Comparison of ENCODE assay signal across 8 cellular contexts in genomic region chr17:2511138-2511461, GRCh38. TPM values are rescaled to one million over a fixed set of nuclear protein-coding genes. Genes with fewer than 3 reads are reported as not detected.
DNase-seq lines count a peak whose midpoint lies in the region; ATAC-seq, FAIRE-seq and TF ChIP-seq lines count a peak whose summit lies in the region.

No MANE protein-coding gene starts in this region.

- H3K4me1 Mint-ChIP-seq in WTC11 (peaks cover 4% of the 10 kb centered on the region), mesothelial cell of epicardium (no peaks in the 10 kb centered on the region)

- H3K27ac ChIP-seq in iPS DF 6.9 (ENCODE audit: low read length) (no peak overlapping the region), smooth muscle cell (ENCODE audit: low read depth) (peak overlapping the region; percentile 98)

- H3K4me3 ChIP-seq in iPS DF 6.9 (ENCODE audit: low read length), result peak overlapping the region; percentile 93
- H3K4me3 ChIP-seq in smooth muscle cell, result peak overlapping the region; percentile 67

- no peak for ATAC-seq in WTC11
- ATAC-seq in GM18502 (IDR thresholded peaks at IDR 0.05; ENCODE audit: poor library complexity, unreplicated experiment), result no peak
- ATAC-seq in GM21515 (IDR thresholded peaks at IDR 0.05; ENCODE audit: unreplicated experiment), result no peak

- peaks cover 30% of the 10 kb centered on the region for H3K79me2 ChIP-seq in smooth muscle cell (ENCODE audit: low read depth)

- TF ChIP-seq CTCF in WTC11 (IDR thresholded peaks at IDR 0.05), result no peak
- TF ChIP-seq CTCF in smooth muscle cell (IDR thresholded peaks at IDR 0.05; ENCODE audit: borderline replicate concordance, insufficient read depth, poor library complexity, severe bottlenecking), result no peak
- TF ChIP-seq CTCF in mesothelial cell of epicardium (IDR thresholded peaks at IDR 0.05; ENCODE audit: unreplicated experiment), result no peak

- H3K27me3 Mint-ChIP-seq in WTC11 (ENCODE audit: low read depth) (no peaks in the 10 kb centered on the region), mesothelial cell of epicardium (ENCODE audit: low read depth) (no peaks in the 10 kb centered on the region)

- DNase-seq in GM18507 (ENCODE audit: extremely low spot score, insufficient read length, low read depth) (no peak), WTC11 (ENCODE audit: low spot score) (no peak), iPS DF 6.9 (ENCODE audit: low read depth, low spot score) (no peak), smooth muscle cell (lab: John Stamatoyannopoulos, UW; ENCODE audit: unreplicated experiment) (no peak), mesothelial cell of epicardium (ENCODE audit: low spot score in 2 of 2, unreplicated experiment in 2 of 2) (no peak), GDM1 (lab: John Stamatoyannopoulos, UW) (no peak)

- H3K4me3 Mint-ChIP-seq in WTC11 (no peak overlapping the region), mesothelial cell of epicardium (no peak overlapping the region)

- peaks cover 14% of the 10 kb centered on the region for H3F3A ChIP-seq in smooth muscle cell (ENCODE audit: low read depth)

- no peaks in the 10 kb centered on the region for H3K36me3 ChIP-seq in iPS DF 6.9 (ENCODE audit: control insufficient read depth, insufficient read depth, low read length)
- no peaks in the 10 kb centered on the region for H3K36me3 ChIP-seq in smooth muscle cell (ENCODE audit: low read depth)

- H2AFZ ChIP-seq in smooth muscle cell (ENCODE audit: low read depth), result peak overlapping the region; percentile 93

- peak overlapping the region; percentile 92 for H3K4me2 ChIP-seq in smooth muscle cell

- no peaks in the 10 kb centered on the region for H4K20me1 ChIP-seq in smooth muscle cell (ENCODE audit: low read depth)

- FAIRE-seq in GM18507 (lab: Jason Lieb, UNC), result peak; percentile 21

- WGBS in iPS DF 6.9 (ENCODE audit: insufficient coverage, insufficient read length), result 100% methylated on average over 1 of the region's 5 CpGs
- WGBS in smooth muscle cell (ENCODE audit: low lambda C conversion rate), result 2% methylated on average over 5 of the region's 5 CpGs

- no peaks in the 10 kb centered on the region; the same call in 1 of the 2 replicates for H3K27me3 ChIP-seq in iPS DF 6.9 (ENCODE audit: control insufficient read depth, insufficient read depth, low read length)
- H3K27me3 ChIP-seq in smooth muscle cell (ENCODE audit: low read depth), result no peaks in the 10 kb centered on the region

- peaks cover 18% of the 10 kb centered on the region for H3K36me3 Mint-ChIP-seq in WTC11
- peaks cover 16% of the 10 kb centered on the region for H3K36me3 Mint-ChIP-seq in mesothelial cell of epicardium

- H3K9me3 Mint-ChIP-seq in WTC11 (peaks cover 13% of the 10 kb centered on the region), mesothelial cell of epicardium (peaks cover 4% of the 10 kb centered on the region)

- H3K27ac Mint-ChIP-seq in WTC11, result no peak overlapping the region
- no peak overlapping the region for H3K27ac Mint-ChIP-seq in mesothelial cell of epicardium

- H3K9me3 ChIP-seq in iPS DF 6.9 (ENCODE audit: control insufficient read depth, insufficient read depth, low read length) (no peaks in the 10 kb centered on the region), smooth muscle cell (replicated peaks; ENCODE audit: low read depth) (no peaks in the 10 kb centered on the region)

- CTCF ChIA-PET in WTC11 (lab: Charles Lee), result interaction anchor here (0.6 to 2.4 kb wide), 5 partner anchors 13 to 196 kb away, joined by 3 to 13 read pairs (median 4); no protein-coding TSS in a partner anchor

- H3K4me1 ChIP-seq in iPS DF 6.9 (ENCODE audit: control insufficient read depth, insufficient read depth, low read length), result no peaks in the 10 kb centered on the region; the same call in 1 of the 2 replicates
- peaks cover 8% of the 10 kb centered on the region for H3K4me1 ChIP-seq in smooth muscle cell (ENCODE audit: low read depth)

- peak overlapping the region; percentile 96 for H3K9ac ChIP-seq in smooth muscle cell (ENCODE audit: low read depth)

- POLR2A ChIA-PET in WTC11 (lab: Charles Lee), result interaction anchor here (0.6 to 1.3 kb wide), 3 partner anchors 14 to 115 kb away, joined by 3 to 8 read pairs (median 5); partner anchors contain the start of gene PAFAH1B1

TF ChIP-seq in WTC11, 78 proteins besides CTCF, POLR2A, EP300 and RAD21:
- no peak for TF ChIP-seq FOXJ3 (CRISPR knock-in tag; IDR thresholded peaks at IDR 0.05; ENCODE audit: borderline replicate concordance)
- no peak for TF ChIP-seq GABPB1 (CRISPR knock-in tag; IDR thresholded peaks at IDR 0.05)
- TF ChIP-seq PRRX2 (CRISPR knock-in tag; IDR thresholded peaks at IDR 0.05), result no peak
- no peak for TF ChIP-seq ZNF416 (CRISPR knock-in tag; IDR thresholded peaks at IDR 0.05)
- no peak for TF ChIP-seq ATF2 (CRISPR knock-in tag; IDR thresholded peaks at IDR 0.05; ENCODE audit: borderline replicate concordance, low read depth)
- TF ChIP-seq ZNF512 (CRISPR knock-in tag; IDR thresholded peaks at IDR 0.05; ENCODE audit: borderline replicate concordance), result 0 out of 2 replicates have a peak, but pooled peaks have one; percentile 50

RNA-seq across cellular contexts. Expression of gene METTL16, which starts 0.6 kb away (rescaled TPM):
- 45.9 to 54.1 TPM (median 51.1 TPM) in 3 replicates for total RNA-seq in WTC11 (2021)
- 27.4 and 56.6 TPM in 2 replicates for total RNA-seq in smooth muscle cell
- 14.4 and 16.8 TPM in 2 replicates for polyA plus RNA-seq in smooth muscle cell
- total RNA-seq in mesothelial cell of epicardium, result 39.6 to 42.3 TPM (median 41.8 TPM) in 3 replicates
